In the genomic region with DNA sequence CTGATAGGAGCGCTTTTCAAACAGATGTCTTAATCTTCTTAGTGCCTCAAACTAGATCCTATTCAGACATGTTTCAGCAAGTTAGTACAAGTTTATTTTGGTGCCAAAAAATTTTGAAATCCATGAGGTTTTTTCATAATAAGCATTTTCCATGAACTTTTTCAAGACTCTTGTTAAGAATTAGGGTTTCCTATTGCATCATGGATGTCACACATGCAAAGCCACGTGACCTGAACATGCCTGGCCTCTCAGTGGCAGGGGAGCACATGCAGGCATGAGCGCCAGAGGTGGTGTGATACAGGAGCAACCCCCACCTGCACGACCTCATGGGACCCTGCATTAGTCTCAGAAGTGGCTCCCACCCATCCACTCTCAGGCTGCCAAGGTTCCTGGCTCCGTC, we compare ENCODE assay signal across 20 cellular contexts.
DNase-seq lines count a peak whose midpoint lies in the region; ATAC-seq and TF ChIP-seq lines count a peak whose summit lies in the region.
"Had no signal": no experiment of that assay in that cellular context is flagged by ENCODE, and none has a peak within 500 bp of the region (broad histone marks: within the 10 kb centered on the region; RNA-seq: fewer than 3 reads in every experiment).

No MANE protein-coding gene starts in this region.

- in situ Hi-C loops in brain microvascular endothelial cell (cut with HindIII; ENCODE audit: low pct_ligation_motif_present, low sequenced_read_pairs) = no loop called here

- DNase-seq in GM04504 (ENCODE audit: low read depth) = peak; percentile 12
- peak; percentile 73 for DNase-seq in adipocyte (ENCODE audit: low read depth)
- no peak for DNase-seq in neuronal stem cell (ENCODE audit: low spot score)
- DNase-seq in type B pancreatic cell (ENCODE audit: extremely low spot score, unreplicated experiment) = no peak
- DNase-seq in brain microvascular endothelial cell = no peak
- DNase-seq in ureter (ENCODE audit: low spot score) = no peak
- DNase-seq: activated CD4-positive, alpha-beta T cell treated with anti-CD3 and anti-CD28 coated beads, Interleukin-2, amount 50 U/mL, for 4 hours; activated naive CD4-positive, alpha-beta T cell treated with Interleukin-2 at 50 U/mL for 16 hours; activated T-cell treated with anti-CD3 and anti-CD28 coated beads for 4 hours; DMS 273 treated with DMSO at 0.1 percent for 48 hours; erythroblast; GF-D8; kidney; mucosa of descending colon; NCI-H187 treated with DMSO at 0.1 percent for 48 hours; stimulated activated CD4-positive, alpha-beta T cell treated with anti-CD3 and anti-CD28 coated beads, Interleukin-12 subunit alpha, Interleukin-12 subunit beta, amount 100 ng/mL, for 4 hours had no signal

- H3K27me3 ChIP-seq in adipocyte (replicated peaks; ENCODE audit: control insufficient read depth, insufficient read depth, low read length) (no peaks in the 10 kb centered on the region), neuronal stem cell (ENCODE audit: control insufficient read depth in 3 of 3, insufficient read depth in 3 of 3, low read depth in 1 of 3, low read length in 3 of 3) (no peaks in the 10 kb centered on the region), brain microvascular endothelial cell (replicated peaks) (no peaks in the 10 kb centered on the region)
- H3K27me3 ChIP-seq: neural progenitor cell had no signal

- no peak overlapping the region for H4K91ac ChIP-seq in neuronal stem cell (ENCODE audit: low read depth, low read length, poor library complexity)

- no peak overlapping the region for H2BK12ac ChIP-seq in neuronal stem cell (ENCODE audit: low read length)

- H3K36me3 Mint-ChIP-seq in type B pancreatic cell = peaks cover 3% of the 10 kb centered on the region

- H2BK120ac ChIP-seq in neuronal stem cell (ENCODE audit: low read depth, low read length) = peak overlapping the region; percentile 54

- H3K4me3 Mint-ChIP-seq in type B pancreatic cell = no peak overlapping the region
- H3K4me3 Mint-ChIP-seq: neural progenitor cell had no signal

- H3K4me1 ChIP-seq in adipocyte (ENCODE audit: control insufficient read depth, insufficient read depth, low read length) = peaks cover 13% of the 10 kb centered on the region
- no peaks in the 10 kb centered on the region for H3K4me1 ChIP-seq in neuronal stem cell (ENCODE audit: control insufficient read depth in 2 of 2, insufficient read depth in 1 of 2, low read depth in 1 of 2, low read length in 2 of 2)
- H3K4me1 ChIP-seq: neural progenitor cell had no signal

- H3K79me1 ChIP-seq in neuronal stem cell (ENCODE audit: low read depth, low read length) = no peaks in the 10 kb centered on the region

- H3K27ac ChIP-seq in neuronal stem cell (replicated peaks; ENCODE audit: low read length) (no peak overlapping the region), brain microvascular endothelial cell (no peak overlapping the region)
- H3K27ac ChIP-seq: C4-2B, neural progenitor cell had no signal

- no peak overlapping the region for H3K14ac ChIP-seq in neuronal stem cell (ENCODE audit: low read length)

- H3K9ac ChIP-seq in adipocyte (ENCODE audit: low read length) (no peak overlapping the region), neuronal stem cell (ENCODE audit: low read depth, low read length, poor library complexity) (no peak overlapping the region)
- H3K9ac ChIP-seq: neural progenitor cell had no signal

- no peak overlapping the region for H3K27ac Mint-ChIP-seq in type B pancreatic cell
- H3K27ac Mint-ChIP-seq: neural progenitor cell had no signal

- no peaks in the 10 kb centered on the region for H3K27me3 Mint-ChIP-seq in type B pancreatic cell

- H4K8ac ChIP-seq in neuronal stem cell (ENCODE audit: low read depth, low read length) = no peak overlapping the region

- H3K9me3 ChIP-seq in adipocyte (ENCODE audit: control insufficient read depth, low read length) = peaks cover 13% of the 10 kb centered on the region
- H3K9me3 ChIP-seq in neuronal stem cell (replicated peaks in 1 of 2; ENCODE audit: control insufficient read depth in 2 of 2, insufficient read depth in 1 of 2, low read depth in 1 of 2, low read length in 2 of 2) = peaks cover 2 to 11% of the 10 kb centered on the region in 2 donors
- H3K9me3 ChIP-seq: mucosa of descending colon had no signal

- H2AK5ac ChIP-seq in neuronal stem cell (ENCODE audit: low read depth, low read length) = no peak overlapping the region

- H3K4me3 ChIP-seq in adipocyte (ENCODE audit: low read length) (no peak overlapping the region), neuronal stem cell (ENCODE audit: low read length in 2 of 2) (peak overlapping the region in 1 of 2 donors; percentile 63), brain microvascular endothelial cell (ENCODE audit: low read depth, low read length) (no peak overlapping the region)
- H3K4me3 ChIP-seq: mucosa of descending colon, neural progenitor cell had no signal

- H3K23ac ChIP-seq in neuronal stem cell (ENCODE audit: low read depth, low read length, poor library complexity) = no peak overlapping the region

- H3K4me1 Mint-ChIP-seq in type B pancreatic cell (ENCODE audit: unreplicated experiment) = no peaks in the 10 kb centered on the region
- H3K4me1 Mint-ChIP-seq: neural progenitor cell had no signal

- no peak overlapping the region for H3K4me2 ChIP-seq in neuronal stem cell (ENCODE audit: insufficient read depth, low read length, poor library complexity, severe bottlenecking)
- H3K4me2 ChIP-seq: neural progenitor cell had no signal

- no peaks in the 10 kb centered on the region for H3K9me3 Mint-ChIP-seq in type B pancreatic cell

- H2BK5ac ChIP-seq in neuronal stem cell (ENCODE audit: low read length) = no peak overlapping the region

- no peak overlapping the region for H3K18ac ChIP-seq in neuronal stem cell (ENCODE audit: low read length)

- H2AFZ ChIP-seq in neuronal stem cell (ENCODE audit: low read length) = no peak overlapping the region
- H2AFZ ChIP-seq: neural progenitor cell had no signal

- WGBS in neuronal stem cell (ENCODE audit: extremely low coverage in 2 of 2, insufficient read length in 2 of 2, insufficient replicate concordance in 1 of 2), 2 donors = no CpG with 5 or more reads among the region's 5 CpGs

- H3K36me3 ChIP-seq in adipocyte (ENCODE audit: control insufficient read depth, insufficient read depth, low read length, severe bottlenecking) (peaks cover 37% of the 10 kb centered on the region), neuronal stem cell (replicated peaks in 1 of 2; ENCODE audit: control insufficient read depth in 2 of 2, insufficient read depth in 2 of 2, low read length in 2 of 2) (peaks cover 1 to 3% of the 10 kb centered on the region in 2 donors), brain microvascular endothelial cell (replicated peaks) (peaks cover 26% of the 10 kb centered on the region)
- H3K36me3 ChIP-seq: neural progenitor cell had no signal

- no peak for TF ChIP-seq CTCF in type B pancreatic cell (conservative IDR thresholded peaks at IDR 0.05)
- no peak for TF ChIP-seq CTCF in brain microvascular endothelial cell (IDR thresholded peaks at IDR 0.05; ENCODE audit: low read depth, low read length, missing control alignments)

- peak; percentile 16 for ATAC-seq in esophagus mucosa
- no peak for ATAC-seq in HG03354 (IDR thresholded peaks at IDR 0.05; ENCODE audit: poor library complexity, severe bottlenecking, unreplicated experiment)
- ATAC-seq: mucosa of descending colon had no signal

- no peak overlapping the region for H3K4ac ChIP-seq in neuronal stem cell (ENCODE audit: low read length)

- H2BK15ac ChIP-seq in neuronal stem cell (ENCODE audit: low read length) = no peak overlapping the region

Comparison
In these comparisons a context has a peak if more than half of its experiments do, and no peak if none do; other contexts are left out.
1. DNase-seq: peak in GM04504 (single experiment) and adipocyte (single experiment); none in neuronal stem cell (single experiment), type B pancreatic cell (single experiment), brain microvascular endothelial cell (single experiment) and ureter (single experiment).